In the genomic region with DNA sequence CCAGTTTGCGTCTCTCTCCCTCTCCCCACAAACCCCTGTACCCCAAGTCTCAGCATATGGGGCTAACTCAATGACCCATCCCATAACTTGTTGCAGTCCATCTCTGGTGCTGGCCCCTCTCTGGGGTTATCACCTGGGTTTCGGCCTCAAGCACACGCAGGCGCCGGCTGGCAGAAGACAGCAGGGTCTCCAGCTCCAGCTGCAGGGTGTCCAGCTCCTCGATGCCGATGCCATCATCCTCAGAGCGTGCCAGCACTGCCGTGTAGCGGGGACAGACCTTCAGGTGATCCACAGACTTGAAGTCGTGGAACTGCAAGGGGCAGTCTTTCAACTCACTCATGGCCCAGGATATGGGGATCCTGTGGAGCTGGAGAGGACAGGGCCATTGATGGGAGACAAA, we compare ENCODE assay signal across 2 cellular contexts.
A peak's percentile ranks its signal among the peaks of the same experiment; 100 is the strongest.
TF ChIP-seq lines count a peak whose summit lies in the region.

No MANE protein-coding gene starts in this region.

TF ChIP-seq in A549, 52 proteins besides CTCF, POLR2A, EP300 and RAD21:
- TF ChIP-seq JUN (IDR thresholded peaks at IDR 0.05) (0 out of 5 replicates have a peak, but pooled peaks of 1 of the 2 experiments have one; percentile 17), SREBF2 (IDR thresholded peaks at IDR 0.05) (no peak)
- TF ChIP-seq, protein P1, sequence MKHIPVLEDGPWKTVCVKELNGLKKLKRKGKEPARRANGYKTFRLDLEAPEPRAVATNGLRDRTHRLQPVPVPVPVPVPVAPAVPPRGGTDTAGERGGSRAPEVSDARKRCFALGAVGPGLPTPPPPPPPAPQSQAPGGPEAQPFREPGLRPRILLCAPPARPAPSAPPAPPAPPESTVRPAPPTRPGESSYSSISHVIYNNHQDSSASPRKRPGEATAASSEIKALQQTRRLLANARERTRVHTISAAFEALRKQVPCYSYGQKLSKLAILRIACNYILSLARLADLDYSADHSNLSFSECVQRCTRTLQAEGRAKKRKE (CRISPR knock-in tag; IDR thresholded peaks at IDR 0.05; ENCODE audit: low read depth), result no peak

TF ChIP-seq in GM23338, 12 proteins besides CTCF, POLR2A, EP300 and RAD21 (continued from another document):
- TF ChIP-seq, protein P2, sequence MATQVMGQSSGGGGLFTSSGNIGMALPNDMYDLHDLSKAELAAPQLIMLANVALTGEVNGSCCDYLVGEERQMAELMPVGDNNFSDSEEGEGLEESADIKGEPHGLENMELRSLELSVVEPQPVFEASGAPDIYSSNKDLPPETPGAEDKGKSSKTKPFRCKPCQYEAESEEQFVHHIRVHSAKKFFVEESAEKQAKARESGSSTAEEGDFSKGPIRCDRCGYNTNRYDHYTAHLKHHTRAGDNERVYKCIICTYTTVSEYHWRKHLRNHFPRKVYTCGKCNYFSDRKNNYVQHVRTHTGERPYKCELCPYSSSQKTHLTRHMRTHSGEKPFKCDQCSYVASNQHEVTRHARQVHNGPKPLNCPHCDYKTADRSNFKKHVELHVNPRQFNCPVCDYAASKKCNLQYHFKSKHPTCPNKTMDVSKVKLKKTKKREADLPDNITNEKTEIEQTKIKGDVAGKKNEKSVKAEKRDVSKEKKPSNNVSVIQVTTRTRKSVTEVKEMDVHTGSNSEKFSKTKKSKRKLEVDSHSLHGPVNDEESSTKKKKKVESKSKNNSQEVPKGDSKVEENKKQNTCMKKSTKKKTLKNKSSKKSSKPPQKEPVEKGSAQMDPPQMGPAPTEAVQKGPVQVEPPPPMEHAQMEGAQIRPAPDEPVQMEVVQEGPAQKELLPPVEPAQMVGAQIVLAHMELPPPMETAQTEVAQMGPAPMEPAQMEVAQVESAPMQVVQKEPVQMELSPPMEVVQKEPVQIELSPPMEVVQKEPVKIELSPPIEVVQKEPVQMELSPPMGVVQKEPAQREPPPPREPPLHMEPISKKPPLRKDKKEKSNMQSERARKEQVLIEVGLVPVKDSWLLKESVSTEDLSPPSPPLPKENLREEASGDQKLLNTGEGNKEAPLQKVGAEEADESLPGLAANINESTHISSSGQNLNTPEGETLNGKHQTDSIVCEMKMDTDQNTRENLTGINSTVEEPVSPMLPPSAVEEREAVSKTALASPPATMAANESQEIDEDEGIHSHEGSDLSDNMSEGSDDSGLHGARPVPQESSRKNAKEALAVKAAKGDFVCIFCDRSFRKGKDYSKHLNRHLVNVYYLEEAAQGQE (IDR thresholded peaks at IDR 0.05; ENCODE audit: unreplicated experiment), result no peak
- TF ChIP-seq ETS1 (IDR thresholded peaks at IDR 0.05) (no peak), POLR2AphosphoS5 (IDR thresholded peaks at IDR 0.05; ENCODE audit: low read depth) (no peak), ZNF331 (CRISPR knock-in tag; IDR thresholded peaks at IDR 0.05; ENCODE audit: low read depth) (no peak), EZH2phosphoT487 (IDR thresholded peaks at IDR 0.05; ENCODE audit: unreplicated experiment) (no peak), ZNF114 (CRISPR knock-in tag; IDR thresholded peaks at IDR 0.05) (no peak), EZH2 (IDR thresholded peaks at IDR 0.05; ENCODE audit: low read depth, unreplicated experiment) (no peak), JUNB (IDR thresholded peaks at IDR 0.05; ENCODE audit: unreplicated experiment) (no peak), CREB1 (CRISPR knock-in tag; IDR thresholded peaks at IDR 0.05; ENCODE audit: low read depth) (no peak), STAT1 (IDR thresholded peaks at IDR 0.05; ENCODE audit: unreplicated experiment) (no peak)
- TF ChIP-seq, protein P3, sequence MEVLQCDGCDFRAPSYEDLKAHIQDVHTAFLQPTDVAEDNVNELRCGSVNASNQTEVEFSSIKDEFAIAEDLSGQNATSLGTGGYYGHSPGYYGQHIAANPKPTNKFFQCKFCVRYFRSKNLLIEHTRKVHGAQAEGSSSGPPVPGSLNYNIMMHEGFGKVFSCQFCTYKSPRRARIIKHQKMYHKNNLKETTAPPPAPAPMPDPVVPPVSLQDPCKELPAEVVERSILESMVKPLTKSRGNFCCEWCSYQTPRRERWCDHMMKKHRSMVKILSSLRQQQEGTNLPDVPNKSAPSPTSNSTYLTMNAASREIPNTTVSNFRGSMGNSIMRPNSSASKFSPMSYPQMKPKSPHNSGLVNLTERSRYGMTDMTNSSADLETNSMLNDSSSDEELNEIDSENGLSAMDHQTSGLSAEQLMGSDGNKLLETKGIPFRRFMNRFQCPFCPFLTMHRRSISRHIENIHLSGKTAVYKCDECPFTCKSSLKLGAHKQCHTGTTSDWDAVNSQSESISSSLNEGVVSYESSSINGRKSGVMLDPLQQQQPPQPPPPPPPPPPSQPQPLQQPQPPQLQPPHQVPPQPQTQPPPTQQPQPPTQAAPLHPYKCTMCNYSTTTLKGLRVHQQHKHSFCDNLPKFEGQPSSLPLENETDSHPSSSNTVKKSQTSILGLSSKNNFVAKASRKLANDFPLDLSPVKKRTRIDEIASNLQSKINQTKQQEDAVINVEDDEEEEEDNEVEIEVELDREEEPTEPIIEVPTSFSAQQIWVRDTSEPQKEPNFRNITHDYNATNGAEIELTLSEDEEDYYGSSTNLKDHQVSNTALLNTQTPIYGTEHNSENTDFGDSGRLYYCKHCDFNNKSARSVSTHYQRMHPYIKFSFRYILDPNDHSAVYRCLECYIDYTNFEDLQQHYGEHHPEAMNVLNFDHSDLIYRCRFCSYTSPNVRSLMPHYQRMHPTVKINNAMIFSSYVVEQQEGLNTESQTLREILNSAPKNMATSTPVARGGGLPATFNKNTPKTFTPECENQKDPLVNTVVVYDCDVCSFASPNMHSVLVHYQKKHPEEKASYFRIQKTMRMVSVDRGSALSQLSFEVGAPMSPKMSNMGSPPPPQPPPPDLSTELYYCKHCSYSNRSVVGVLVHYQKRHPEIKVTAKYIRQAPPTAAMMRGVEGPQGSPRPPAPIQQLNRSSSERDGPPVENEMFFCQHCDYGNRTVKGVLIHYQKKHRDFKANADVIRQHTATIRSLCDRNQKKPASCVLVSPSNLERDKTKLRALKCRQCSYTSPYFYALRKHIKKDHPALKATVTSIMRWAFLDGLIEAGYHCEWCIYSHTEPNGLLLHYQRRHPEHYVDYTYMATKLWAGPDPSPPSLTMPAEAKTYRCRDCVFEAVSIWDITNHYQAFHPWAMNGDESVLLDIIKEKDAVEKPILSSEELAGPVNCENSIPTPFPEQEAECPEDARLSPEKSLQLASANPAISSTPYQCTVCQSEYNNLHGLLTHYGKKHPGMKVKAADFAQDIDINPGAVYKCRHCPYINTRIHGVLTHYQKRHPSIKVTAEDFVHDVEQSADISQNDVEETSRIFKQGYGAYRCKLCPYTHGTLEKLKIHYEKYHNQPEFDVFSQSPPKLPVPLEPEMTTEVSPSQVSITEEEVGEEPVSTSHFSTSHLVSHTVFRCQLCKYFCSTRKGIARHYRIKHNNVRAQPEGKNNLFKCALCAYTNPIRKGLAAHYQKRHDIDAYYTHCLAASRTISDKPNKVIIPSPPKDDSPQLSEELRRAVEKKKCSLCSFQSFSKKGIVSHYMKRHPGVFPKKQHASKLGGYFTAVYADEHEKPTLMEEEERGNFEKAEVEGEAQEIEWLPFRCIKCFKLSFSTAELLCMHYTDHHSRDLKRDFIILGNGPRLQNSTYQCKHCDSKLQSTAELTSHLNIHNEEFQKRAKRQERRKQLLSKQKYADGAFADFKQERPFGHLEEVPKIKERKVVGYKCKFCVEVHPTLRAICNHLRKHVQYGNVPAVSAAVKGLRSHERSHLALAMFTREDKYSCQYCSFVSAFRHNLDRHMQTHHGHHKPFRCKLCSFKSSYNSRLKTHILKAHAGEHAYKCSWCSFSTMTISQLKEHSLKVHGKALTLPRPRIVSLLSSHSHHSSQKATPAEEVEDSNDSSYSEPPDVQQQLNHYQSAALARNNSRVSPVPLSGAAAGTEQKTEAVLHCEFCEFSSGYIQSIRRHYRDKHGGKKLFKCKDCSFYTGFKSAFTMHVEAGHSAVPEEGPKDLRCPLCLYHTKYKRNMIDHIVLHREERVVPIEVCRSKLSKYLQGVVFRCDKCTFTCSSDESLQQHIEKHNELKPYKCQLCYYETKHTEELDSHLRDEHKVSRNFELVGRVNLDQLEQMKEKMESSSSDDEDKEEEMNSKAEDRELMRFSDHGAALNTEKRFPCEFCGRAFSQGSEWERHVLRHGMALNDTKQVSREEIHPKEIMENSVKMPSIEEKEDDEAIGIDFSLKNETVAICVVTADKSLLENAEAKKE (CRISPR knock-in tag; IDR thresholded peaks at IDR 0.05), result no peak
